Comparison of ENCODE assay signal across 9 cellular contexts in the genomic region with DNA sequence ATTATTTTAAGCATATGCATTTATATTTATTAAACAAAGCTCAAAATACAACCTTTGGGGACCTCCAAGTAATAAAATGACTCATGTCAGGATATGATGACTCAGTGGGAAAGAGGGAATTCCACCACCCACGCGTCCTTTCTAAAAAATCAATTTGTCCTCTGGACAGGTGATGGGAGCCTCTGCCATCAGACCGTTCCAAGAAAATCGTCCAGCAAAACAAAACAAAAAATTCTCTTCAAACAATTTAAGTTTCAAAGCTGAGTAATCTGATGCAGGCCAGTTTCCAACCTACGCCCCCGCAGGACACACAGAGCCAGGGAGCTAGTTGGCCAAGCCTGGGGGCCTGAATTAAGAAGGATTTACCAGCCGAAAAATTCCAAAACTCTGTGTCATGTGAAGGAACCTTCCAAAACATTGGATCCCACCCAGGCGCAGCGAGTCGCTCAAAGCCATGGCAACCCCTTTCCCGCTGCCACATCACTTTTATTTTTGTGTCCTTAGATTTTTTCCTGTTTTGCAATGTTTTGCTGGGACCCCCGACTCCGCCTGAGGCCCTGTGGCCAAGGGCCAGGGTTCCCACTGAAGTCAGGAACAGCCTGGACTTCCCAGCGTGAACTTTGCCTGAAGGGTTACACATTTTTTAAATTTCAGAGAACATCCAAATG.
DNase-seq lines count a peak whose midpoint lies in the region; TF ChIP-seq lines count a peak whose summit lies in the region.
"Had no signal": no experiment of that assay in that cellular context is flagged by ENCODE, and none has a peak within 500 bp of the region (broad histone marks: within the 10 kb centered on the region; RNA-seq: fewer than 3 reads in every experiment).

No MANE protein-coding gene starts in this region.

- CTCF ChIA-PET in HEK293 (lab: Yijun Ruan, JAX), result interaction anchor here (0.6 to 0.7 kb wide), 2 partner anchors 467 to 714 kb away, joined by 3 read pairs; no protein-coding TSS in a partner anchor

- H3F3A ChIP-seq in smooth muscle cell (ENCODE audit: low read depth), result peaks cover 40% of the 10 kb centered on the region

- H3K9me3 ChIP-seq in HEK293 (ENCODE audit: control insufficient read depth, insufficient read depth, low read depth, low read length), result no peaks in the 10 kb centered on the region
- H3K9me3 ChIP-seq in ascending aorta, result no peaks in the 10 kb centered on the region
- no peaks in the 10 kb centered on the region for H3K9me3 ChIP-seq in smooth muscle cell (replicated peaks; ENCODE audit: low read depth)

- intact Hi-C loops in ascending aorta (cut with DNase I), result loop anchor here (1.0 to 10.0 kb wide), 5 partner anchors 9 to 185 kb away; no protein-coding TSS in a partner anchor
- intact Hi-C loops in activated T-helper 1 cell treated with anti-CD3 and anti-CD28 coated beads, Interleukin-12 subunit alpha, Interleukin-12 subunit beta, Interleukin-2, Interleukin-4 antibody, amounts not matched to agents 30 ng/mL and 10 ng/mL and 1 ng/mL, durations not matched to agents 14 hours and 24 hours and 36 hours (cut with micrococcal nuclease), result no loop called here

- H3K36me3 ChIP-seq in HEK293 (ENCODE audit: control insufficient read depth in 2 of 2, insufficient read depth in 1 of 2, low read length in 2 of 2) (no peaks in the 10 kb centered on the region), ascending aorta (no peaks in the 10 kb centered on the region), smooth muscle cell (ENCODE audit: low read depth) (no peaks in the 10 kb centered on the region)

- H3K27ac Mint-ChIP-seq in activated T-helper 1 cell treated with anti-CD3 and anti-CD28 coated beads, Interleukin-12 subunit alpha, Interleukin-12 subunit beta, Interleukin-2, Interleukin-4 antibody, amounts not matched to agents 30 ng/mL and 10 ng/mL and 1 ng/mL, durations not matched to agents 14 hours and 24 hours and 36 hours, result no peak overlapping the region

- H3K4me3 Mint-ChIP-seq in activated T-helper 1 cell treated with anti-CD3 and anti-CD28 coated beads, Interleukin-12 subunit alpha, Interleukin-12 subunit beta, Interleukin-2, Interleukin-4 antibody, amounts not matched to agents 30 ng/mL and 10 ng/mL and 1 ng/mL, durations not matched to agents 14 hours and 24 hours and 36 hours, result no peak overlapping the region

- H3K4me1 ChIP-seq in HEK293 (ENCODE audit: control insufficient read depth, insufficient read depth, low read length) (no peaks in the 10 kb centered on the region), ascending aorta (peaks cover 15 to 27% of the 10 kb centered on the region in 2 donors), smooth muscle cell (ENCODE audit: low read depth) (peaks cover 18% of the 10 kb centered on the region)

- peaks cover 46% of the 10 kb centered on the region for H3K36me3 Mint-ChIP-seq in activated T-helper 1 cell treated with anti-CD3 and anti-CD28 coated beads, Interleukin-12 subunit alpha, Interleukin-12 subunit beta, Interleukin-2, Interleukin-4 antibody, amounts not matched to agents 30 ng/mL and 10 ng/mL and 1 ng/mL, durations not matched to agents 14 hours and 24 hours and 36 hours (ENCODE audit: low read depth)

- peak overlapping the region; percentile 84 for H3K9ac ChIP-seq in smooth muscle cell (ENCODE audit: low read depth)

- H3K4me3 ChIP-seq in HEK293 (ENCODE audit: low read depth, low read length) (no peak overlapping the region), ascending aorta (no peak overlapping the region), smooth muscle cell (peak overlapping the region; percentile 2)

- no peak overlapping the region for H2AFZ ChIP-seq in smooth muscle cell (ENCODE audit: low read depth)

- no peaks in the 10 kb centered on the region for H3K79me2 ChIP-seq in smooth muscle cell (ENCODE audit: low read depth)

- H3K27me3 ChIP-seq in ascending aorta (no peaks in the 10 kb centered on the region), smooth muscle cell (ENCODE audit: low read depth) (no peaks in the 10 kb centered on the region)

- POLR2A ChIA-PET in HEK293 (lab: Yijun Ruan, JAX), result interaction anchor here (1.6 kb wide), 1 partner anchor 10 kb away, joined by 6 read pairs; no protein-coding TSS in a partner anchor

- H3K4me1 Mint-ChIP-seq in activated T-helper 1 cell treated with anti-CD3 and anti-CD28 coated beads, Interleukin-12 subunit alpha, Interleukin-12 subunit beta, Interleukin-2, Interleukin-4 antibody, amounts not matched to agents 30 ng/mL and 10 ng/mL and 1 ng/mL, durations not matched to agents 14 hours and 24 hours and 36 hours (ENCODE audit: low read depth), result peaks cover 62% of the 10 kb centered on the region

- no peaks in the 10 kb centered on the region for H4K20me1 ChIP-seq in smooth muscle cell (ENCODE audit: low read depth)

- TF ChIP-seq CTCF in HEK293 (tag by site-specific recombination; IDR thresholded peaks at IDR 0.05) (no peak), ascending aorta (IDR thresholded peaks at IDR 0.05) (no peak), smooth muscle cell (IDR thresholded peaks at IDR 0.05; ENCODE audit: borderline replicate concordance, insufficient read depth, poor library complexity, severe bottlenecking) (no peak)

- H3K27ac ChIP-seq in HEK293 (ENCODE audit: extremely low read depth, low read depth, low read length), result no peak overlapping the region
- peak overlapping the region; percentile 8 to 70 for H3K27ac ChIP-seq in ascending aorta
- peak overlapping the region; percentile 97 for H3K27ac ChIP-seq in smooth muscle cell (ENCODE audit: low read depth)

- H3K9me3 Mint-ChIP-seq in activated T-helper 1 cell treated with anti-CD3 and anti-CD28 coated beads, Interleukin-12 subunit alpha, Interleukin-12 subunit beta, Interleukin-2, Interleukin-4 antibody, amounts not matched to agents 30 ng/mL and 10 ng/mL and 1 ng/mL, durations not matched to agents 14 hours and 24 hours and 36 hours, result no peaks in the 10 kb centered on the region

- peak; percentile 33 to 96 for DNase-seq in ascending aorta (ENCODE audit: low spot score in 2 of 2)
- DNase-seq in iris pigment epithelial cell (ENCODE audit: low read depth), result peak; percentile 93
- peak; percentile 32 for DNase-seq in smooth muscle cell (lab: John Stamatoyannopoulos, UW; ENCODE audit: unreplicated experiment)
- no peak for DNase-seq in T-helper 2 cell
- no peak for DNase-seq in AML-193 (lab: John Stamatoyannopoulos, UW)
- no peak for DNase-seq in activated T-helper 1 cell treated with anti-CD3 and anti-CD28 coated beads, Interleukin-12 subunit alpha, Interleukin-12 subunit beta, Interleukin-2, Interleukin-4 antibody, amounts not matched to agents 30 ng/mL and 10 ng/mL and 1 ng/mL, durations not matched to agents 14 hours and 24 hours and 36 hours (ENCODE audit: low spot score)
- no peak for DNase-seq in putamen (ENCODE audit: low spot score)
- DNase-seq: SHP77 had no signal

- peak overlapping the region; percentile 76 for H3K4me2 ChIP-seq in smooth muscle cell

- WGBS in smooth muscle cell (ENCODE audit: low lambda C conversion rate), result 9% methylated on average over 14 of the region's 14 CpGs

- no peaks in the 10 kb centered on the region for H3K27me3 Mint-ChIP-seq in activated T-helper 1 cell treated with anti-CD3 and anti-CD28 coated beads, Interleukin-12 subunit alpha, Interleukin-12 subunit beta, Interleukin-2, Interleukin-4 antibody, amounts not matched to agents 30 ng/mL and 10 ng/mL and 1 ng/mL, durations not matched to agents 14 hours and 24 hours and 36 hours (ENCODE audit: insufficient read depth)

TF ChIP-seq in HEK293, 187 proteins besides CTCF, POLR2A, EP300 and RAD21 (continues in another document):
- peak; percentile 66 for TF ChIP-seq ZNF629 (tag by site-specific recombination; IDR thresholded peaks at IDR 0.05)
- peak; percentile 24; the same call in 1 of the 2 replicates for TF ChIP-seq GLIS1 (tag by site-specific recombination; IDR thresholded peaks at IDR 0.05)
- TF ChIP-seq, protein P1, sequence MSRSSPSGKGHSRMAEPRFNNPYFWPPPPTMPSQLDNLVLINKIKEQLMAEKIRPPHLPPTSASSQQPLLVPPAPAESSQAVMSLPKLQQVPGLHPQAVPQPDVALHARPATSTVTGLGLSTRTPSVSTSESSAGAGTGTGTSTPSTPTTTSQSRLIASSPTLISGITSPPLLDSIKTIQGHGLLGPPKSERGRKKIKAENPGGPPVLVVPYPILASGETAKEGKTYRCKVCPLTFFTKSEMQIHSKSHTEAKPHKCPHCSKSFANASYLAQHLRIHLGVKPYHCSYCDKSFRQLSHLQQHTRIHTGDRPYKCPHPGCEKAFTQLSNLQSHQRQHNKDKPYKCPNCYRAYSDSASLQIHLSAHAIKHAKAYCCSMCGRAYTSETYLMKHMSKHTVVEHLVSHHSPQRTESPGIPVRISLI (tag by site-specific recombination; IDR thresholded peaks at IDR 0.05), result no peak
- no peak for TF ChIP-seq ZNF529 (tag by site-specific recombination; IDR thresholded peaks at IDR 0.05; ENCODE audit: insufficient replicate concordance)
- peak; percentile 62 for TF ChIP-seq SP7 (tag by site-specific recombination; IDR thresholded peaks at IDR 0.05)
- TF ChIP-seq MYNN (tag by site-specific recombination; IDR thresholded peaks at IDR 0.05; ENCODE audit: borderline replicate concordance), result peak; percentile 56; the same call in 1 of the 2 replicates
- no peak for TF ChIP-seq ZNF211 (tag by site-specific recombination; IDR thresholded peaks at IDR 0.05; ENCODE audit: low read depth)
- peak; percentile 79 for TF ChIP-seq ZNF600 (tag by site-specific recombination; IDR thresholded peaks at IDR 0.05)
- peak; percentile 42; the same call in 1 of the 2 replicates for TF ChIP-seq KLF10 (tag by site-specific recombination; IDR thresholded peaks at IDR 0.05)
- TF ChIP-seq ZNF37A (tag by site-specific recombination; IDR thresholded peaks at IDR 0.05), result no peak
- TF ChIP-seq GFI1B (tag by site-specific recombination; IDR thresholded peaks at IDR 0.05), result no peak
- TF ChIP-seq, protein P2, sequence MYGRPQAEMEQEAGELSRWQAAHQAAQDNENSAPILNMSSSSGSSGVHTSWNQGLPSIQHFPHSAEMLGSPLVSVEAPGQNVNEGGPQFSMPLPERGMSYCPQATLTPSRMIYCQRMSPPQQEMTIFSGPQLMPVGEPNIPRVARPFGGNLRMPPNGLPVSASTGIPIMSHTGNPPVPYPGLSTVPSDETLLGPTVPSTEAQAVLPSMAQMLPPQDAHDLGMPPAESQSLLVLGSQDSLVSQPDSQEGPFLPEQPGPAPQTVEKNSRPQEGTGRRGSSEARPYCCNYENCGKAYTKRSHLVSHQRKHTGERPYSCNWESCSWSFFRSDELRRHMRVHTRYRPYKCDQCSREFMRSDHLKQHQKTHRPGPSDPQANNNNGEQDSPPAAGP (tag by site-specific recombination; IDR thresholded peaks at IDR 0.05), result 0 out of 2 replicates have a peak, but pooled peaks have one; percentile 32

Comparison
In these comparisons a context has a peak if more than half of its experiments do, and no peak if none do; other contexts are left out.
1. DNase-seq: peak in ascending aorta (2 of 2), iris pigment epithelial cell (single experiment) and smooth muscle cell (single experiment); none in T-helper 2 cell (0 of 5), AML-193 (0 of 2), activated T-helper 1 cell treated with anti-CD3 and anti-CD28 coated beads, Interleukin-12 subunit alpha, Interleukin-12 subunit beta, Interleukin-2, Interleukin-4 antibody, amounts not matched to agents 30 ng/mL and 10 ng/mL and 1 ng/mL, durations not matched to agents 14 hours and 24 hours and 36 hours (single experiment) and putamen (single experiment).